ENCODE assay signal across 31 cellular contexts in the genomic region with DNA sequence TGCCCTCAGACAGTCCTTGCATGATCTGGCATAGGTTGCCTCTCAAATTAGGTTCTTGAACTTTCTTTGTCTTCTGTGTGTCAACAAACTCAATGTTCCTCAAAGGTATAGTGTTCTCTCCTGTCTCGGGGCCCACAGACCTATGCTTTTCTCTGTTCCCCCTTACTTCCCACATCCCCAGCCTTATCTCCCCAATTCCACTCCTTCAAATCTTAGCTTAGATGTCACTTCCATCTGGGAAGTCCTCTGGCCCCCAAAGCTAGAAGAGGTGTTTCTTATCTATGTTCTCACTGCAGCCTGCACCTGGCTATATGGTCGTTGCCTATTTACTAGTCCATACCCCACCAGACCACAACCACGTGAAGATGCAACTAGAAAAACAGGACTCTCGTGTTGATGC.
DNase-seq lines count a peak whose midpoint lies in the region; TF ChIP-seq lines count a peak whose summit lies in the region.
"Had no signal": no experiment of that assay in that cellular context is flagged by ENCODE, and none has a peak within 500 bp of the region (broad histone marks: within the 10 kb centered on the region; RNA-seq: fewer than 3 reads in every experiment).

No MANE protein-coding gene starts in this region.

- no peaks in the 10 kb centered on the region for H3K27me3 ChIP-seq in left ventricle myocardium inferior (ENCODE audit: low read depth)
- H3K27me3 ChIP-seq: BLaER1; BLaER1 treated with 17β-estradiol and CSF1 and Interleukin-3, amounts not matched to agents 10 nM and 100 nM had no signal

- DNase-seq in SK-N-DZ (ENCODE audit: low spot score): peak; percentile 94
- no peak for DNase-seq in neural crest cell (ENCODE audit: low read depth, low spot score)
- DNase-seq in NCI-H146 treated with DMSO at 0.1 percent for 48 hours (lab: John Stamatoyannopoulos, UW; ENCODE audit: unreplicated experiment): no peak
- DNase-seq in left ventricle myocardium inferior: no peak
- DNase-seq: 8988T; ACHN; AML-193; BE2C; C1 segment of cervical spinal cord; Caco-2; Calu3; CD4-positive, alpha-beta memory T cell; CD4-positive, alpha-beta T cell; CD4-positive, CD25-positive, alpha-beta regulatory T cell; CD8-positive, alpha-beta memory T cell; CD8-positive, alpha-beta T cell; COR-L47; DMS 273 treated with DMSO at 0.1 percent for 48 hours; DMS153; DMS53; DMS79; DMS79 treated with DMSO at 0.1 percent for 48 hours; DND-41; EL had no signal

- H3K4me3 ChIP-seq in left ventricle myocardium inferior: no peak overlapping the region
- H3K4me3 ChIP-seq: A549; BLaER1; BLaER1 treated with 17β-estradiol and CSF1 and Interleukin-3, amounts not matched to agents 10 nM and 100 nM had no signal

- H3K27ac Mint-ChIP-seq in neural crest cell (ENCODE audit: unreplicated experiment): peak overlapping the region; percentile 46
- H3K27ac Mint-ChIP-seq: B cell; CD14-positive monocyte; CD4-positive, alpha-beta memory T cell; CD4-positive, alpha-beta T cell; CD4-positive, CD25-positive, alpha-beta regulatory T cell; CD8-positive, alpha-beta memory T cell; CD8-positive, alpha-beta T cell had no signal

- no peak overlapping the region for H3K4me3 Mint-ChIP-seq in neural crest cell
- H3K4me3 Mint-ChIP-seq: B cell; CD14-positive monocyte; CD4-positive, alpha-beta memory T cell; CD4-positive, alpha-beta T cell; CD4-positive, CD25-positive, alpha-beta regulatory T cell; CD8-positive, alpha-beta memory T cell; CD8-positive, alpha-beta T cell had no signal

- H3K36me3 ChIP-seq in left ventricle myocardium inferior: no peaks in the 10 kb centered on the region
- H3K36me3 ChIP-seq: BE2C; BLaER1; BLaER1 treated with 17β-estradiol and CSF1 and Interleukin-3, amounts not matched to agents 10 nM and 100 nM had no signal

- H3K27ac ChIP-seq in left ventricle myocardium inferior (replicated peaks): no peak overlapping the region
- H3K27ac ChIP-seq: 22Rv1; A549; BLaER1; BLaER1 treated with 17β-estradiol and CSF1 and Interleukin-3, amounts not matched to agents 10 nM and 100 nM; C4-2B had no signal

- H3K36me3 Mint-ChIP-seq in neural crest cell (ENCODE audit: low read depth): no peaks in the 10 kb centered on the region
- H3K36me3 Mint-ChIP-seq: CD14-positive monocyte; CD4-positive, alpha-beta memory T cell; CD4-positive, CD25-positive, alpha-beta regulatory T cell; CD8-positive, alpha-beta memory T cell; CD8-positive, alpha-beta T cell had no signal

- no peaks in the 10 kb centered on the region for H3K27me3 Mint-ChIP-seq in neural crest cell (ENCODE audit: low read depth)
- H3K27me3 Mint-ChIP-seq: CD4-positive, alpha-beta T cell; CD4-positive, CD25-positive, alpha-beta regulatory T cell had no signal

- TF ChIP-seq CTCF in neural crest cell (conservative IDR thresholded peaks at IDR 0.05) (no peak), left ventricle myocardium inferior (IDR thresholded peaks at IDR 0.05; ENCODE audit: borderline replicate concordance) (no peak)

- intact Hi-C loops in left ventricle myocardium inferior (cut with micrococcal nuclease): no loop called here

- H3K9me3 ChIP-seq in left ventricle myocardium inferior (replicated peaks): no peaks in the 10 kb centered on the region
- H3K9me3 ChIP-seq: A549, BE2C, BLaER1, Caco-2 had no signal

- peaks cover 54% of the 10 kb centered on the region for H3K4me1 Mint-ChIP-seq in neural crest cell
- H3K4me1 Mint-ChIP-seq: B cell; CD4-positive, alpha-beta memory T cell; CD4-positive, CD25-positive, alpha-beta regulatory T cell; CD8-positive, alpha-beta memory T cell had no signal

- H3K4me1 ChIP-seq in left ventricle myocardium inferior: peaks cover 4% of the 10 kb centered on the region
- H3K4me1 ChIP-seq: A549, BE2C had no signal

- peaks cover 11% of the 10 kb centered on the region for H3K9me3 Mint-ChIP-seq in neural crest cell
- H3K9me3 Mint-ChIP-seq: CD4-positive, alpha-beta memory T cell; CD4-positive, alpha-beta T cell; CD8-positive, alpha-beta T cell had no signal
